In genomic region chr9:27654629-27655285, GRCh38 we compare ENCODE assay signal across 30 cellular contexts.
DNase-seq lines count a peak whose midpoint lies in the region; ATAC-seq, FAIRE-seq and TF ChIP-seq lines count a peak whose summit lies in the region.
"Had no signal": no experiment of that assay in that cellular context is flagged by ENCODE, and none has a peak within 500 bp of the region (broad histone marks: within the 10 kb centered on the region; RNA-seq: fewer than 3 reads in every experiment).

No MANE protein-coding gene starts in this region.

- DNase-seq in Ammon's horn (ENCODE audit: low spot score) (peak; percentile 33), RPMI8226 (peak; percentile 6), head of caudate nucleus (peak in 32 of 42 donors; percentile 7 to 70 (median 32)), pancreas (peak; percentile 47 to 88 (median 70)), GM12891 (ENCODE audit: insufficient read length, low spot score) (no peak), prostate gland (ENCODE audit: low spot score) (no peak)
- no peak for DNase-seq in activated CD4-positive, CD25-positive, alpha-beta regulatory T cell treated with anti-CD3 and anti-CD28 coated beads, Interleukin-2, amount 50 U/mL, for 72 hours
- DNase-seq: activated CD8-positive, alpha-beta T cell treated with anti-CD3 and anti-CD28 coated beads, Interleukin-2, amount 10 ng/mL, durations not matched to agents 7 days and 5 days; activated effector memory CD4-positive, alpha-beta T cell treated with Interleukin-2 at 50 U/mL for 16 hours; activated T-cell treated with anti-CD3 and anti-CD28 coated beads for 4 hours; CD4-positive, alpha-beta memory T cell; DMS53; Karpas-422; left ventricle myocardium inferior; NCI-H1417 treated with DMSO at 0.1 percent for 48 hours; NCI-H2081; NCI-H345; NCI-H82; sigmoid colon; stimulated activated CD4-positive, alpha-beta T cell treated with anti-CD3 and anti-CD28 coated beads, Interleukin-15, amount 100 ng/mL, for 24 hours; stimulated activated naive CD4-positive, alpha-beta T cell; T-helper 17 cell had no signal

- peaks cover 0 to 2% (median 0%) of the 10 kb centered on the region in 3 donors for H3K4me1 ChIP-seq in pancreas
- H3K4me1 ChIP-seq in prostate gland (replicated peaks), result no peaks in the 10 kb centered on the region
- H3K4me1 ChIP-seq: left ventricle myocardium inferior, parathyroid adenoma had no signal

- H3K36me3 ChIP-seq in pancreas (no peaks in the 10 kb centered on the region), prostate gland (no peaks in the 10 kb centered on the region)
- H3K36me3 ChIP-seq: left ventricle myocardium inferior, sigmoid colon, thoracic aorta had no signal

- peak overlapping the region in 1 of 4 donors; percentile 52 for H3K27ac ChIP-seq in pancreas
- no peak overlapping the region for H3K27ac ChIP-seq in prostate gland
- H3K27ac ChIP-seq: left ventricle myocardium inferior, parathyroid adenoma, sigmoid colon, thoracic aorta had no signal

- intact Hi-C loops in head of caudate nucleus (cut with DNase I), result no loop called here
- intact Hi-C loops in pancreas (cut with DNase I), result no loop called here
- intact Hi-C loops in prostate gland (cut with DNase I), result no loop called here

- ATAC-seq in pancreas (peak; percentile 81 to 99 (median 94)), HG03108 (IDR thresholded peaks at IDR 0.05; ENCODE audit: unreplicated experiment) (no peak)
- ATAC-seq: activated CD8-positive, alpha-beta T cell treated with anti-CD3 and anti-CD28 coated beads, Interleukin-2, amount 10 ng/mL, durations not matched to agents 7 days and 5 days; natural killer cell treated with Interleukin-12 subunit alpha and Interleukin-12 subunit beta and Interleukin-15 and Interleukin-18, amount 100 ng/mL, for 72 hours; SK-N-SH treated with all-trans-retinoic acid at 6 μM for 48 hours; T-helper 17 cell had no signal

- H3K4me3 ChIP-seq in pancreas (no peak overlapping the region), prostate gland (no peak overlapping the region)
- H3K4me3 ChIP-seq: left ventricle myocardium inferior, sigmoid colon, thoracic aorta had no signal

- TF ChIP-seq POLR2A in GM12891 (IDR thresholded peaks at IDR 0.05; ENCODE audit: low read depth, low read length), result no peak
- TF ChIP-seq POLR2A in prostate gland (IDR thresholded peaks at IDR 0.05), result no peak

- 40 to 49% methylated on average over 17 of the region's 17 CpGs for whole genome bisulfite sequencing in pancreas, 2 donors
- 45% methylated on average over 17 of the region's 17 CpGs for WGBS in prostate gland

- TF ChIP-seq CTCF in pancreas (IDR thresholded peaks at IDR 0.05), result no peak
- no peak for TF ChIP-seq CTCF in prostate gland (IDR thresholded peaks at IDR 0.05)

- H3K27me3 ChIP-seq in pancreas (no peaks in the 10 kb centered on the region), prostate gland (replicated peaks; ENCODE audit: insufficient read depth) (no peaks in the 10 kb centered on the region)
- H3K27me3 ChIP-seq: sigmoid colon had no signal

- no peaks in the 10 kb centered on the region for H3K9me3 ChIP-seq in pancreas
- no peaks in the 10 kb centered on the region for H3K9me3 ChIP-seq in prostate gland
- H3K9me3 ChIP-seq: sigmoid colon, thoracic aorta had no signal

- no peak for FAIRE-seq in pancreas (lab: Jason Lieb, UNC)
- FAIRE-seq in GM12891 (lab: Jason Lieb, UNC), result no peak
- FAIRE-seq: A204.1, astrocyte, endothelial cell of umbilical vein had no signal

TF ChIP-seq in GM12891, 5 proteins besides CTCF, POLR2A, EP300 and RAD21:
- no peak for TF ChIP-seq PAX5 (IDR thresholded peaks at IDR 0.05; ENCODE audit: insufficient read depth, low read length, severe bottlenecking)
- TF ChIP-seq POU2F2 (IDR thresholded peaks at IDR 0.05; ENCODE audit: low read depth, low read length), result no peak
- TF ChIP-seq SPI1 (IDR thresholded peaks at IDR 0.05; ENCODE audit: low read depth, low read length), result no peak
- no peak for TF ChIP-seq POLR2AphosphoS5 (IDR thresholded peaks at IDR 0.05; ENCODE audit: low read depth, low read length)
- TF ChIP-seq TAF1 (IDR thresholded peaks at IDR 0.05; ENCODE audit: low read depth, low read length), result no peak

Comparison
In these comparisons a context has a peak if more than half of its experiments do, and no peak if none do; other contexts are left out.
1. DNase-seq: peak in Ammon's horn (single experiment), RPMI8226 (single experiment), head of caudate nucleus (32 of 42) and pancreas (6 of 6); none in GM12891 (single experiment), activated CD4-positive, CD25-positive, alpha-beta regulatory T cell treated with anti-CD3 and anti-CD28 coated beads, Interleukin-2, amount 50 U/mL, for 72 hours (single experiment) and prostate gland (single experiment).